ENCODE assay signal across 20 cellular contexts in genomic region chr20:30488941-30489601, GRCh38.
A peak's percentile ranks its signal among the peaks of the same experiment; 100 is the strongest.
DNase-seq lines count a peak whose midpoint lies in the region; ATAC-seq and TF ChIP-seq lines count a peak whose summit lies in the region.
"Had no signal": no experiment of that assay in that cellular context is flagged by ENCODE, and none has a peak within 500 bp of the region (broad histone marks: within the 10 kb centered on the region; RNA-seq: fewer than 3 reads in every experiment).

No MANE protein-coding gene starts in this region.

- no peak for DNase-seq in left ventricle myocardium inferior
- DNase-seq in left cardiac atrium, result no peak
- peak; percentile 29 for DNase-seq in esophagus muscularis mucosa (ENCODE audit: extremely low spot score)
- peak; percentile 82 for DNase-seq in mesenteric fat pad (ENCODE audit: low spot score)
- DNase-seq in suprapubic skin (ENCODE audit: low spot score in 2 of 2), result peak in 1 of 2 donors; percentile 74
- DNase-seq in NCI-H2081 treated with DMSO at 0.1 percent for 48 hours (lab: John Stamatoyannopoulos, UW), result no peak
- DNase-seq in pons (ENCODE audit: low spot score), result no peak
- no peak for DNase-seq in activated CD8-positive, alpha-beta T cell treated with anti-CD3 and anti-CD28 coated beads for 36 hours
- DNase-seq: BE2C; CD4-positive, CD25-positive, alpha-beta regulatory T cell; KBM-7; NCI-H1105; NCI-H1694; NCI-H2107; NCI-H510A; NCI-H774; PC-3; RPMI8226; SJCRH30 had no signal

- no peaks in the 10 kb centered on the region for H3K4me1 Mint-ChIP-seq in activated CD8-positive, alpha-beta T cell treated with anti-CD3 and anti-CD28 coated beads for 36 hours (ENCODE audit: low read depth)
- H3K4me1 Mint-ChIP-seq: CD4-positive, CD25-positive, alpha-beta regulatory T cell had no signal

- H3K27me3 Mint-ChIP-seq in activated CD8-positive, alpha-beta T cell treated with anti-CD3 and anti-CD28 coated beads for 36 hours, result peaks cover 4% of the 10 kb centered on the region
- H3K27me3 Mint-ChIP-seq: CD4-positive, CD25-positive, alpha-beta regulatory T cell had no signal

- no peak for TF ChIP-seq POLR2A in esophagus muscularis mucosa (IDR thresholded peaks at IDR 0.05; ENCODE audit: low read depth)
- no peak for TF ChIP-seq POLR2A in suprapubic skin (IDR thresholded peaks at IDR 0.05)

- intact Hi-C loops in left ventricle myocardium inferior (cut with micrococcal nuclease), result no loop called here
- intact Hi-C loops in left cardiac atrium (cut with DNase I), result no loop called here
- intact Hi-C loops in esophagus muscularis mucosa (cut with DNase I), result no loop called here
- intact Hi-C loops in activated CD8-positive, alpha-beta T cell treated with anti-CD3 and anti-CD28 coated beads for 36 hours (cut with micrococcal nuclease), result no loop called here

- peak overlapping the region; percentile 44 for H3K4me3 ChIP-seq in left ventricle myocardium inferior
- peak overlapping the region in 1 of 4 donors; percentile 36 for H3K4me3 ChIP-seq in esophagus muscularis mucosa
- H3K4me3 ChIP-seq in suprapubic skin, result peak overlapping the region; percentile 16
- H3K4me3 ChIP-seq: SJCRH30 had no signal

- CTCF ChIA-PET in activated CD8-positive, alpha-beta T cell treated with anti-CD3 and anti-CD28 coated beads for 36 hours (lab: Charles Lee), result no interaction called here

- no peak for ATAC-seq in left cardiac atrium
- ATAC-seq in activated CD8-positive, alpha-beta T cell treated with anti-CD3 and anti-CD28 coated beads for 36 hours, result no peak
- ATAC-seq: HepG2, PC-3 had no signal

- H3K27ac ChIP-seq in left ventricle myocardium inferior (replicated peaks), result no peak overlapping the region
- no peak overlapping the region for H3K27ac ChIP-seq in esophagus muscularis mucosa (replicated peaks in 1 of 4)
- no peak overlapping the region for H3K27ac ChIP-seq in suprapubic skin
- H3K27ac ChIP-seq: SJCRH30 had no signal

- H3K36me3 Mint-ChIP-seq in activated CD8-positive, alpha-beta T cell treated with anti-CD3 and anti-CD28 coated beads for 36 hours (ENCODE audit: low read depth), result peaks cover 5% of the 10 kb centered on the region
- H3K36me3 Mint-ChIP-seq: CD4-positive, CD25-positive, alpha-beta regulatory T cell had no signal

- H3K4me1 ChIP-seq in left ventricle myocardium inferior (no peaks in the 10 kb centered on the region), esophagus muscularis mucosa (peaks cover 0 to 15% (median 2%) of the 10 kb centered on the region in 4 donors), suprapubic skin (no peaks in the 10 kb centered on the region)
- H3K4me1 ChIP-seq: BE2C, SJCRH30 had no signal

- TF ChIP-seq EP300 in esophagus muscularis mucosa (IDR thresholded peaks at IDR 0.05) (no peak), suprapubic skin (IDR thresholded peaks at IDR 0.05) (no peak)

- peaks cover 44% of the 10 kb centered on the region for H3K9me3 ChIP-seq in left ventricle myocardium inferior (replicated peaks)
- H3K9me3 ChIP-seq in esophagus muscularis mucosa, result peaks cover 0 to 45% (median 8%) of the 10 kb centered on the region in 4 donors
- H3K9me3 ChIP-seq in suprapubic skin, result no peaks in the 10 kb centered on the region
- H3K9me3 ChIP-seq: BE2C, SJCRH30 had no signal

- H3K27ac Mint-ChIP-seq in activated CD8-positive, alpha-beta T cell treated with anti-CD3 and anti-CD28 coated beads for 36 hours, result no peak overlapping the region
- H3K27ac Mint-ChIP-seq: CD4-positive, CD25-positive, alpha-beta regulatory T cell had no signal

- no peak for TF ChIP-seq CTCF in left ventricle myocardium inferior (IDR thresholded peaks at IDR 0.05; ENCODE audit: borderline replicate concordance)
- no peak for TF ChIP-seq CTCF in esophagus muscularis mucosa (IDR thresholded peaks at IDR 0.05)
- no peak for TF ChIP-seq CTCF in suprapubic skin (IDR thresholded peaks at IDR 0.05)
- TF ChIP-seq CTCF in activated CD8-positive, alpha-beta T cell treated with anti-CD3 and anti-CD28 coated beads for 36 hours (IDR thresholded peaks at IDR 0.05), result no peak

- H3K4me3 Mint-ChIP-seq in activated CD8-positive, alpha-beta T cell treated with anti-CD3 and anti-CD28 coated beads for 36 hours, result no peak overlapping the region
- H3K4me3 Mint-ChIP-seq: CD4-positive, CD25-positive, alpha-beta regulatory T cell had no signal

- WGBS in esophagus muscularis mucosa, result 20% methylated on average over 10 of the region's 53 CpGs
- 57% methylated on average over 16 of the region's 53 CpGs for WGBS in suprapubic skin

- POLR2A ChIA-PET in activated CD8-positive, alpha-beta T cell treated with anti-CD3 and anti-CD28 coated beads for 36 hours (lab: Charles Lee), result no interaction called here

- H3K27me3 ChIP-seq in left ventricle myocardium inferior (ENCODE audit: low read depth) (peaks cover 39% of the 10 kb centered on the region), esophagus muscularis mucosa (peaks cover 0 to 49% (median 6%) of the 10 kb centered on the region in 4 donors), suprapubic skin (peaks cover 32% of the 10 kb centered on the region)
- H3K27me3 ChIP-seq: BE2C, SJCRH30 had no signal

- H3K36me3 ChIP-seq in left ventricle myocardium inferior (no peaks in the 10 kb centered on the region), esophagus muscularis mucosa (no peaks in the 10 kb centered on the region), suprapubic skin (no peaks in the 10 kb centered on the region)
- H3K36me3 ChIP-seq: BE2C, SJCRH30 had no signal

- H3K9me3 Mint-ChIP-seq in activated CD8-positive, alpha-beta T cell treated with anti-CD3 and anti-CD28 coated beads for 36 hours, result peaks cover 18% of the 10 kb centered on the region

Comparison
In these comparisons a context has a peak if more than half of its experiments do, and no peak if none do; other contexts are left out.
1. DNase-seq: peak in esophagus muscularis mucosa (single experiment) and mesenteric fat pad (single experiment); none in left ventricle myocardium inferior (single experiment), left cardiac atrium (single experiment), NCI-H2081 treated with DMSO at 0.1 percent for 48 hours (single experiment), pons (single experiment) and activated CD8-positive, alpha-beta T cell treated with anti-CD3 and anti-CD28 coated beads for 36 hours (single experiment).